8 cellular contexts compared by ENCODE assay signal in genomic region chr5:154447074-154447725, GRCh38. TPM values are rescaled to one million over a fixed set of nuclear protein-coding genes. Genes with fewer than 3 reads are reported as not detected.
A peak's percentile ranks its signal among the peaks of the same experiment; 100 is the strongest.
DNase-seq lines count a peak whose midpoint lies in the region; ATAC-seq and TF ChIP-seq lines count a peak whose summit lies in the region.

No MANE protein-coding gene starts in this region.

- H3K4me2 ChIP-seq in MM.1S (ENCODE audit: low read depth, low read length), result peak overlapping the region; percentile 98

- peaks cover 45 to 59% of the 10 kb centered on the region in 2 donors for H3K4me1 Mint-ChIP-seq in natural killer cell treated with Interleukin-12 subunit alpha and Interleukin-12 subunit beta and Interleukin-15 and Interleukin-18, amount 100 ng/mL, for 72 hours (ENCODE audit: low read depth in 2 of 2)

- peaks cover 17% of the 10 kb centered on the region for H3K36me3 Mint-ChIP-seq in natural killer cell treated with Interleukin-12 subunit alpha and Interleukin-12 subunit beta and Interleukin-15 and Interleukin-18, amount 100 ng/mL, for 72 hours

- H3K36me3 ChIP-seq in MM.1S (replicated peaks; ENCODE audit: insufficient read depth, low read length), result no peaks in the 10 kb centered on the region
- no peaks in the 10 kb centered on the region for H3K36me3 ChIP-seq in colonic mucosa

- H3K9me3 ChIP-seq in MM.1S (replicated peaks; ENCODE audit: insufficient read depth, low read length), result no peaks in the 10 kb centered on the region
- no peaks in the 10 kb centered on the region for H3K9me3 ChIP-seq in colonic mucosa

- no peak for DNase-seq in MM.1S
- no peak for DNase-seq in colonic mucosa
- no peak for DNase-seq in natural killer cell treated with Interleukin-12 subunit alpha and Interleukin-12 subunit beta and Interleukin-15 and Interleukin-18, amount 100 ng/mL, for 72 hours (ENCODE audit: low spot score)
- no peak for DNase-seq in GM10266 (ENCODE audit: extremely low spot score)
- DNase-seq in pons (ENCODE audit: low spot score), result no peak
- no peak for DNase-seq in OCI-M1 (lab: John Stamatoyannopoulos, UW)

- intact Hi-C loops in colonic mucosa (cut with DNase I), result no loop called here

- H3K27ac ChIP-seq in C4-2B (peak overlapping the region; percentile 67), MM.1S (ENCODE audit: low read length) (no peak overlapping the region), colonic mucosa (peak overlapping the region; percentile 76)

- peak overlapping the region; percentile 52 to 80 for H3K27ac Mint-ChIP-seq in natural killer cell treated with Interleukin-12 subunit alpha and Interleukin-12 subunit beta and Interleukin-15 and Interleukin-18, amount 100 ng/mL, for 72 hours

- H4K20me1 ChIP-seq in MM.1S (ENCODE audit: insufficient read depth, low read length), result no peaks in the 10 kb centered on the region; the same call in 1 of the 2 replicates

- TF ChIP-seq CTCF in C4-2B (conservative IDR thresholded peaks at IDR 0.05) (no peak), MM.1S (IDR thresholded peaks at IDR 0.05; ENCODE audit: low read length) (no peak), colonic mucosa (IDR thresholded peaks at IDR 0.05) (no peak), GM10266 (IDR thresholded peaks at IDR 0.05; ENCODE audit: control insufficient read depth, insufficient read depth, low read depth, missing control alignments) (no peak)

- H3K9me3 Mint-ChIP-seq in natural killer cell treated with Interleukin-12 subunit alpha and Interleukin-12 subunit beta and Interleukin-15 and Interleukin-18, amount 100 ng/mL, for 72 hours, result no peaks in the 10 kb centered on the region

- ATAC-seq in natural killer cell treated with Interleukin-12 subunit alpha and Interleukin-12 subunit beta and Interleukin-15 and Interleukin-18, amount 100 ng/mL, for 72 hours, result no peak
- no peak for ATAC-seq in GM21447 (IDR thresholded peaks at IDR 0.05; ENCODE audit: unreplicated experiment)

- H3K27me3 Mint-ChIP-seq in natural killer cell treated with Interleukin-12 subunit alpha and Interleukin-12 subunit beta and Interleukin-15 and Interleukin-18, amount 100 ng/mL, for 72 hours, result no peaks in the 10 kb centered on the region

- peak overlapping the region; percentile 68; the same call in 1 of the 2 replicates for H3K9ac ChIP-seq in MM.1S (ENCODE audit: low read length)
- H3K9ac ChIP-seq in colonic mucosa (ENCODE audit: low read depth in 2 of 2, low read length in 2 of 2), result peak overlapping the region; percentile 70 to 92

- H3K4me3 Mint-ChIP-seq in natural killer cell treated with Interleukin-12 subunit alpha and Interleukin-12 subunit beta and Interleukin-15 and Interleukin-18, amount 100 ng/mL, for 72 hours, result peak overlapping the region; percentile 81

- H2AFZ ChIP-seq in MM.1S (ENCODE audit: low read length), result peak overlapping the region; percentile 77

- H3K27me3 ChIP-seq in MM.1S (replicated peaks; ENCODE audit: insufficient read depth, low read length) (no peaks in the 10 kb centered on the region), colonic mucosa (no peaks in the 10 kb centered on the region)

- no peaks in the 10 kb centered on the region for H3K9me2 ChIP-seq in MM.1S (replicated peaks; ENCODE audit: insufficient read depth, low read length)

- 0 out of 2 replicates have a peak, but pooled peaks cover 6% of the 10 kb centered on the region for H3F3A ChIP-seq in MM.1S (ENCODE audit: insufficient read depth, low read length)

- H3K4me3 ChIP-seq in MM.1S (ENCODE audit: low read length), result peak overlapping the region; percentile 71
- H3K4me3 ChIP-seq in colonic mucosa, result peak overlapping the region; percentile 90

- H3K79me2 ChIP-seq in MM.1S (ENCODE audit: low read length), result peaks cover 46% of the 10 kb centered on the region

- H3K4me1 ChIP-seq in MM.1S (ENCODE audit: low read length) (peaks cover 4% of the 10 kb centered on the region), colonic mucosa (peaks cover 5% of the 10 kb centered on the region)

RNA-seq across cellular contexts. Expression of gene SAP30L, which starts 1.4 kb away (rescaled TPM):
- 10 to 100 TPM; 38.2 to 47.0 TPM for total RNA-seq in colonic mucosa
- total RNA-seq in natural killer cell treated with Interleukin-12 subunit alpha and Interleukin-12 subunit beta and Interleukin-15 and Interleukin-18, amount 100 ng/mL, for 72 hours, result 10 to 100 TPM; 20.4 to 32.8 TPM

RNA-seq across cellular contexts. Expression of gene HAND1, which starts 30.8 kb away (rescaled TPM):
- total RNA-seq in colonic mucosa, result 1 to 10 TPM in 1 of 2 donors, not detected in 1; 4.6 TPM
- not detected for total RNA-seq in natural killer cell treated with Interleukin-12 subunit alpha and Interleukin-12 subunit beta and Interleukin-15 and Interleukin-18, amount 100 ng/mL, for 72 hours
